ENCODE assay signal across 20 cellular contexts in genomic region chr21:46394819-46395152, GRCh38.
DNase-seq lines count a peak whose midpoint lies in the region; FAIRE-seq and TF ChIP-seq lines count a peak whose summit lies in the region.
"Had no signal": no experiment of that assay in that cellular context is flagged by ENCODE, and none has a peak within 500 bp of the region (broad histone marks: within the 10 kb centered on the region; RNA-seq: fewer than 3 reads in every experiment).

No MANE protein-coding gene starts in this region.

- H4K91ac ChIP-seq in H1 (replicated peaks; ENCODE audit: insufficient read length, low read length) (no peak overlapping the region), neuronal stem cell (ENCODE audit: low read depth, low read length, poor library complexity) (no peak overlapping the region)

- no peak for TF ChIP-seq RAD21 in H1 (IDR thresholded peaks at IDR 0.05 in 1 of 2, conservative IDR thresholded peaks at IDR 0.05 in 1 of 2; ENCODE audit: low read depth in 2 of 2, low read length in 2 of 2)

- H3K4ac ChIP-seq in H1 (replicated peaks; ENCODE audit: insufficient read length, low read depth, low read length) (no peak overlapping the region), neuronal stem cell (ENCODE audit: low read length) (no peak overlapping the region)

- DNase-seq in COLO668 (lab: John Stamatoyannopoulos, UW; ENCODE audit: unreplicated experiment) (peak; percentile 51), NCI-H1092 (lab: John Stamatoyannopoulos, UW) (peak; percentile 64), H1 (ENCODE audit: low read depth in 1 of 2, low spot score in 2 of 2) (no peak), neuronal stem cell (ENCODE audit: low spot score) (no peak), GDM1 (lab: John Stamatoyannopoulos, UW) (no peak), vagina (ENCODE audit: extremely low spot score in 2 of 2) (no peak), AG20443 (ENCODE audit: low spot score) (no peak)
- no peak for DNase-seq in CD4-positive, alpha-beta memory T cell
- DNase-seq: activated CD8-positive, alpha-beta T cell treated with anti-CD3 and anti-CD28 coated beads, Interleukin-2, amount 10 ng/mL, durations not matched to agents 7 days and 5 days; activated T-cell treated with anti-CD3 and anti-CD28 coated beads, Interleukin-2, amount 50 U/mL, for 48 hours; brain microvascular endothelial cell; cortex of kidney; foreskin melanocyte; left colon; NCI-H1417 treated with DMSO at 0.1 percent for 48 hours; occipital lobe had no signal

- H3K56ac ChIP-seq in H1 (replicated peaks; ENCODE audit: insufficient read length, low read depth, low read length): no peak overlapping the region

- H2AK5ac ChIP-seq in H1 (ENCODE audit: low read depth, low read length): no peak overlapping the region
- no peak overlapping the region for H2AK5ac ChIP-seq in neuronal stem cell (ENCODE audit: low read depth, low read length)

- H3K23ac ChIP-seq in H1 (ENCODE audit: insufficient read length) (no peak overlapping the region), neuronal stem cell (ENCODE audit: low read depth, low read length, poor library complexity) (no peak overlapping the region)

- H2AFZ ChIP-seq in H1 (ENCODE audit: low read length) (no peak overlapping the region), neuronal stem cell (ENCODE audit: low read length) (no peak overlapping the region)

- H3K4me2 ChIP-seq in H1 (ENCODE audit: insufficient read depth in 1 of 2, low read depth in 2 of 2, low read length in 2 of 2) (no peak overlapping the region), neuronal stem cell (ENCODE audit: insufficient read depth, low read length, poor library complexity, severe bottlenecking) (no peak overlapping the region)

- H3K23me2 ChIP-seq in H1 (ENCODE audit: low read depth, low read length): no peaks in the 10 kb centered on the region

- H3K36me3 Mint-ChIP-seq in CD4-positive, alpha-beta memory T cell: peaks cover 45 to 60% of the 10 kb centered on the region in 2 donors

- H2BK20ac ChIP-seq in H1 (ENCODE audit: low read length): no peak overlapping the region

- TF ChIP-seq EP300 in H1 (IDR thresholded peaks at IDR 0.05; ENCODE audit: borderline replicate concordance in 1 of 2, low read depth in 2 of 2, low read length in 2 of 2): no peak

- H3K9me3 ChIP-seq in H1 (ENCODE audit: insufficient read depth in 2 of 2, low read depth in 1 of 2, low read length in 1 of 2) (no peaks in the 10 kb centered on the region), neuronal stem cell (replicated peaks in 1 of 2; ENCODE audit: control insufficient read depth in 2 of 2, insufficient read depth in 1 of 2, low read depth in 1 of 2, low read length in 2 of 2) (no peaks in the 10 kb centered on the region), vagina (no peaks in the 10 kb centered on the region)
- H3K9me3 ChIP-seq in CD4-positive, alpha-beta memory T cell (ENCODE audit: control insufficient read depth in 1 of 2, low read length in 2 of 2): no peaks in the 10 kb centered on the region

- H3K79me2 ChIP-seq in H1 (ENCODE audit: control insufficient read depth in 1 of 2, insufficient read depth in 2 of 2, low read length in 2 of 2): no peaks in the 10 kb centered on the region

- no peaks in the 10 kb centered on the region for H3K9me3 Mint-ChIP-seq in CD4-positive, alpha-beta memory T cell
- H3K9me3 Mint-ChIP-seq: activated naive CD4-positive, alpha-beta T cell treated with anti-CD3 and anti-CD28 coated beads, Interleukin-2, amount 50 U/mL, for 72 hours; T-helper 1 cell treated with Interleukin-12 subunit alpha and Interleukin-12 subunit beta and Interleukin-4 antibody, amounts not matched to agents 30 μg/mL and 1 μg/mL, for 36 hours had no signal

- H2BK120ac ChIP-seq in H1 (replicated peaks; ENCODE audit: low read depth, low read length): no peak overlapping the region
- H2BK120ac ChIP-seq in neuronal stem cell (ENCODE audit: low read depth, low read length): no peak overlapping the region

- H3K27me3 Mint-ChIP-seq in CD4-positive, alpha-beta memory T cell: no peaks in the 10 kb centered on the region

- H2BK12ac ChIP-seq in H1 (ENCODE audit: low read depth, low read length) (no peak overlapping the region), neuronal stem cell (ENCODE audit: low read length) (no peak overlapping the region)

- no peaks in the 10 kb centered on the region; the same call in 1 of the 2 replicates for H3K79me1 ChIP-seq in H1 (ENCODE audit: low read depth, low read length)
- peaks cover 3% of the 10 kb centered on the region for H3K79me1 ChIP-seq in neuronal stem cell (ENCODE audit: low read depth, low read length)

- intact Hi-C loops in vagina (cut with DNase I): no loop called here
- intact Hi-C loops in CD4-positive, alpha-beta memory T cell (cut with micrococcal nuclease): no loop called here

- peaks cover 7 to 24% (median 13%) of the 10 kb centered on the region in 4 experiments; a peak in 7 of 8 replicates for H3K36me3 ChIP-seq in H1 (ENCODE audit: control insufficient read depth in 2 of 4, insufficient read depth in 4 of 4, low read length in 3 of 4)
- peaks cover 33 to 82% of the 10 kb centered on the region in 2 donors for H3K36me3 ChIP-seq in neuronal stem cell (replicated peaks in 1 of 2; ENCODE audit: control insufficient read depth in 2 of 2, insufficient read depth in 2 of 2, low read length in 2 of 2)
- peaks cover 0 to 34% of the 10 kb centered on the region in 2 donors for H3K36me3 ChIP-seq in vagina
- peaks cover 17% of the 10 kb centered on the region for H3K36me3 ChIP-seq in CD4-positive, alpha-beta memory T cell (ENCODE audit: insufficient read depth, low read length)

- H3K4me1 ChIP-seq in H1 (replicated peaks in 1 of 4; ENCODE audit: control insufficient read depth in 3 of 4, insufficient read depth in 4 of 4, low read length in 3 of 4): no peaks in the 10 kb centered on the region
- peaks cover 0 to 3% of the 10 kb centered on the region in 2 donors for H3K4me1 ChIP-seq in neuronal stem cell (ENCODE audit: control insufficient read depth in 2 of 2, insufficient read depth in 1 of 2, low read depth in 1 of 2, low read length in 2 of 2)
- peaks cover 16% of the 10 kb centered on the region for H3K4me1 ChIP-seq in vagina
- no peaks in the 10 kb centered on the region for H3K4me1 ChIP-seq in CD4-positive, alpha-beta memory T cell (ENCODE audit: insufficient read depth, low read length)

- POLR2A ChIA-PET in H1 (lab: Charles Lee; ENCODE audit: partially characterized antibody): no interaction called here
- POLR2A ChIA-PET in CD4-positive, alpha-beta memory T cell (lab: Charles Lee; ENCODE audit: partially characterized antibody): no interaction called here

- WGBS in H1 (ENCODE audit: extremely low coverage in 1 of 2, insufficient coverage in 1 of 2, insufficient read length in 1 of 2, insufficient replicate concordance in 2 of 2, low coverage in 1 of 2, low lambda C conversion rate in 2 of 2, missing lambda C conversion rate in 1 of 2), 2 experiments: 93% methylated on average over 13 of the region's 13 CpGs; no CpG with 5 or more reads in 1 of the 2 experiments
- no CpG with 5 or more reads among the region's 13 CpGs for WGBS in neuronal stem cell (ENCODE audit: extremely low coverage in 2 of 2, insufficient read length in 2 of 2, insufficient replicate concordance in 1 of 2), 2 donors

- H2BK5ac ChIP-seq in H1 (ENCODE audit: low read depth, low read length) (0 out of 2 replicates have a peak overlapping the region, but pooled peaks have one; percentile 55), neuronal stem cell (ENCODE audit: low read length) (no peak overlapping the region)

- H4K20me1 ChIP-seq in H1 (replicated peaks in 1 of 2; ENCODE audit: control insufficient read depth in 1 of 2, insufficient read depth in 2 of 2, low read length in 2 of 2): peaks cover 0 to 4% of the 10 kb centered on the region in 2 experiments

- CTCF ChIA-PET in H1 (lab: Charles Lee; ENCODE audit: partially characterized antibody): no interaction called here
- CTCF ChIA-PET in CD4-positive, alpha-beta memory T cell (lab: Charles Lee; ENCODE audit: partially characterized antibody): no interaction called here

- H3K18ac ChIP-seq in H1 (ENCODE audit: extremely low read depth, low read length) (no peak overlapping the region), neuronal stem cell (ENCODE audit: low read length) (peak overlapping the region; percentile 49)

- H3K9ac ChIP-seq in H1 (replicated peaks in 1 of 4; ENCODE audit: extremely low read depth in 1 of 4, low read depth in 3 of 4, low read length in 3 of 4) (no peak overlapping the region), neuronal stem cell (ENCODE audit: low read depth, low read length, poor library complexity) (peak overlapping the region; percentile 80)

- no peak overlapping the region for H3K27ac ChIP-seq in H1 (ENCODE audit: low read depth, low read length)
- no peak overlapping the region for H3K27ac ChIP-seq in neuronal stem cell (replicated peaks; ENCODE audit: low read length)
- no peak overlapping the region for H3K27ac ChIP-seq in vagina
- no peak overlapping the region for H3K27ac ChIP-seq in CD4-positive, alpha-beta memory T cell (ENCODE audit: low read depth, low read length)
- H3K27ac ChIP-seq: brain microvascular endothelial cell, epithelial cell of prostate had no signal

- FAIRE-seq in H1 (lab: Jason Lieb, UNC): no peak
- FAIRE-seq: D721Med had no signal

- H3K4me3 Mint-ChIP-seq in CD4-positive, alpha-beta memory T cell: no peak overlapping the region
- H3K4me3 Mint-ChIP-seq: activated CD8-positive, alpha-beta T cell treated with anti-CD3 and anti-CD28 coated beads, Interleukin-2, amount 10 ng/mL, durations not matched to agents 7 days and 5 days; T-helper 1 cell treated with Interleukin-12 subunit alpha and Interleukin-12 subunit beta and Interleukin-4 antibody, amounts not matched to agents 30 μg/mL and 1 μg/mL, for 36 hours had no signal

- H3K14ac ChIP-seq in H1 (ENCODE audit: insufficient read length) (no peak overlapping the region), neuronal stem cell (ENCODE audit: low read length) (no peak overlapping the region)

- H2BK15ac ChIP-seq in H1 (ENCODE audit: low read length) (no peak overlapping the region), neuronal stem cell (ENCODE audit: low read length) (no peak overlapping the region)

- TF ChIP-seq CTCF in H1 (IDR thresholded peaks at IDR 0.05; ENCODE audit: control extremely low read depth in 1 of 3, insufficient read depth in 1 of 3, low read depth in 1 of 3, low read length in 3 of 3) (no peak), vagina (IDR thresholded peaks at IDR 0.05) (no peak)

- H3K27ac Mint-ChIP-seq in CD4-positive, alpha-beta memory T cell: no peak overlapping the region
- H3K27ac Mint-ChIP-seq: activated CD8-positive, alpha-beta T cell treated with anti-CD3 and anti-CD28 coated beads, Interleukin-2, amount 10 ng/mL, durations not matched to agents 7 days and 5 days; T-helper 1 cell treated with Interleukin-12 subunit alpha and Interleukin-12 subunit beta and Interleukin-4 antibody, amounts not matched to agents 30 μg/mL and 1 μg/mL, for 36 hours had no signal

- H4K8ac ChIP-seq in H1 (ENCODE audit: extremely low read depth, insufficient read depth, low read length) (no peak overlapping the region), neuronal stem cell (ENCODE audit: low read depth, low read length) (peak overlapping the region; percentile 83)

- H3K27me3 ChIP-seq in H1 (replicated peaks in 1 of 4; ENCODE audit: control insufficient read depth in 3 of 4, extremely low read depth in 1 of 4, insufficient read depth in 3 of 4, low read length in 3 of 4) (no peaks in the 10 kb centered on the region), neuronal stem cell (ENCODE audit: control insufficient read depth in 3 of 3, insufficient read depth in 3 of 3, low read depth in 1 of 3, low read length in 3 of 3) (no peaks in the 10 kb centered on the region), vagina (no peaks in the 10 kb centered on the region)
- no peaks in the 10 kb centered on the region for H3K27me3 ChIP-seq in CD4-positive, alpha-beta memory T cell (ENCODE audit: insufficient read depth, low read length)
- H3K27me3 ChIP-seq: brain microvascular endothelial cell had no signal

- H3K4me1 Mint-ChIP-seq in CD4-positive, alpha-beta memory T cell: peaks cover 0 to 4% (median 0%) of the 10 kb centered on the region in 4 donors

- TF ChIP-seq POLR2A in H1 (IDR thresholded peaks at IDR 0.05; ENCODE audit: control extremely low read depth in 1 of 2, low read depth in 2 of 2, low read length in 2 of 2) (no peak), vagina (IDR thresholded peaks at IDR 0.05) (no peak)

- H3K4me3 ChIP-seq in H1 (ENCODE audit: extremely low read depth in 1 of 4, insufficient read depth in 2 of 4, low read depth in 3 of 4, low read length in 4 of 4) (no peak overlapping the region), neuronal stem cell (ENCODE audit: low read length in 2 of 2) (no peak overlapping the region), vagina (no peak overlapping the region)
- no peak overlapping the region for H3K4me3 ChIP-seq in CD4-positive, alpha-beta memory T cell (ENCODE audit: low read length in 2 of 2)

- H4K5ac ChIP-seq in H1 (ENCODE audit: insufficient read length, low read depth, low read length): no peak overlapping the region

Comparison
In these comparisons a context has a peak if more than half of its experiments do, and no peak if none do; other contexts are left out.
1. DNase-seq: peak in COLO668 (single experiment) and NCI-H1092 (single experiment); none in H1 (0 of 2), neuronal stem cell (single experiment), GDM1 (single experiment), vagina (0 of 2), CD4-positive, alpha-beta memory T cell (0 of 5) and AG20443 (single experiment).